In the genomic region with DNA sequence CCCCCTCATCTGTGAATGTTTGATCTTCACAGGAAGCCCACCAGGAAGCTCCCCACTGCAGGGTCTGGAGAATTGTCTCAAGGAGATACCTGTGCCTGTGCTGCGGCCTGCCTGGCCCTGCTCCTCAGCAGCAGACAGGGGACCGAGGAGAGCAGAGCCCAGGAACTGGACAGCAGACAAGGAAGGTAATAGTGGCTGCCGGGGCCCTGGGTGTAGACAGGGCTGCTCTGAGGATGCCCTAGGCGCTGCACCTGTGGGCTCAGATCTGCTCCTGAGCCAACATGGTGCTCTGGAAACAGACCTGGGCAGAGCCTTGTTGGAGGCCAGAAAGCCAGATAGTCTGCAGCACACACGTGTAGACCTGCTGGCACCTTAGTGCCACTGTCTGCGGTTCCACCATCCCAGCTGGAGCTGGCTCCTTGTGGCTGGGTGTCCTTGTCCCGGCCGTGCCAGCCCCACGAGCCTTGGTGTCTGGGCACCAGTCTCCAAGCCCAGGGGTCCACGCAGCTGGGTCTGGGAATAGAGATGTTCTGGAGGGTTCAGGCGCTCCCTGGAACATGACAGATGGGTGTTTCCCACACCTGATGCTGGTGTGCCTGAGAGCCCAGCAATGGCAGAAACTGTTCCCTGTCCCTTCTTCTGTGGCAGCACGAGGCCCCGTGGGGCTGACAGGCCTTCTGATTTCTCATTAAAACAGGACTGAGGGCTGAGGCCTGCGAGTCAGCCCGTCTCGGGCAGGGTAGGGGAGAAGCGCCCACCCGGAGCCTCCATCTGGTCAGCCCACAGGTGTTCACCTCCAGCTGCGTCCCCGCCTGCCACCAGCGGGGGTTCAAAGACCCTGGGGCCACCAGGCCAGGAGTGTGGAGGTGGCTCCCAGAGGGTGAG, we compare ENCODE assay signal across 19 cellular contexts.
"Had no signal": no experiment of that assay in that cellular context is flagged by ENCODE, and none has a peak within 500 bp of the region (broad histone marks: within the 10 kb centered on the region; RNA-seq: fewer than 3 reads in every experiment).

No MANE protein-coding gene starts in this region.

- H3K4me3 ChIP-seq: transverse colon had no signal

- H3K27ac Mint-ChIP-seq: activated T-helper 1 cell treated with anti-CD3 and anti-CD28 coated beads, Interleukin-12 subunit alpha, Interleukin-12 subunit beta, Interleukin-2, Interleukin-4 antibody, amounts not matched to agents 30 ng/mL and 10 ng/mL and 1 ng/mL, durations not matched to agents 14 hours and 24 hours and 36 hours; endodermal cell; natural killer cell; stimulated activated naive CD8-positive, alpha-beta T cell treated with anti-CD3 and anti-CD28 coated beads, Interleukin-15, Interleukin-2, amounts not matched to agents 100 ng/mL and 50 ng/mL, for 24 hours; T-helper 2 cell treated with Interferon-gamma antibody and Interleukin-4, amounts not matched to agents 5 μg/mL and 100 μg/mL, for 36 hours had no signal

- ATAC-seq: natural killer cell had no signal

- H3K27ac ChIP-seq: epithelial cell of prostate, neutrophil, parathyroid adenoma, transverse colon had no signal

- H3K36me3 ChIP-seq: transverse colon had no signal

- H3K9me3 Mint-ChIP-seq: activated T-helper 1 cell treated with anti-CD3 and anti-CD28 coated beads, Interleukin-12 subunit alpha, Interleukin-12 subunit beta, Interleukin-2, Interleukin-4 antibody, amounts not matched to agents 30 ng/mL and 10 ng/mL and 1 ng/mL, durations not matched to agents 14 hours and 24 hours and 36 hours; brain; endodermal cell; natural killer cell; stimulated activated naive CD8-positive, alpha-beta T cell treated with anti-CD3 and anti-CD28 coated beads, Interleukin-15, Interleukin-2, amounts not matched to agents 100 ng/mL and 50 ng/mL, for 24 hours; T-helper 2 cell treated with Interferon-gamma antibody and Interleukin-4, amounts not matched to agents 5 μg/mL and 100 μg/mL, for 36 hours had no signal

- H3K4me2 ChIP-seq: SK-N-SH had no signal

- H2AFZ ChIP-seq: parathyroid adenoma had no signal

- H3K36me3 Mint-ChIP-seq: natural killer cell had no signal

- H3K27me3 Mint-ChIP-seq: brain; stimulated activated naive CD8-positive, alpha-beta T cell treated with anti-CD3 and anti-CD28 coated beads, Interleukin-15, Interleukin-2, amounts not matched to agents 100 ng/mL and 50 ng/mL, for 24 hours had no signal

- H3K4me1 Mint-ChIP-seq: endodermal cell, natural killer cell had no signal

- H3K9ac ChIP-seq: parathyroid adenoma, SK-N-SH had no signal

- H3K9me3 ChIP-seq: neutrophil, SK-N-SH, transverse colon had no signal

- H3K4me3 Mint-ChIP-seq: activated T-helper 1 cell treated with anti-CD3 and anti-CD28 coated beads, Interleukin-12 subunit alpha, Interleukin-12 subunit beta, Interleukin-2, Interleukin-4 antibody, amounts not matched to agents 30 ng/mL and 10 ng/mL and 1 ng/mL, durations not matched to agents 14 hours and 24 hours and 36 hours; brain; endodermal cell; natural killer cell; stimulated activated naive CD8-positive, alpha-beta T cell treated with anti-CD3 and anti-CD28 coated beads, Interleukin-15, Interleukin-2, amounts not matched to agents 100 ng/mL and 50 ng/mL, for 24 hours; T-helper 2 cell treated with Interferon-gamma antibody and Interleukin-4, amounts not matched to agents 5 μg/mL and 100 μg/mL, for 36 hours had no signal

- H3K4me1 ChIP-seq: parathyroid adenoma, transverse colon had no signal

- H3K27me3 ChIP-seq: neutrophil, transverse colon had no signal

- DNase-seq: activated CD4-positive, alpha-beta T cell treated with anti-CD3 and anti-CD28 coated beads, Interleukin-2, amount 50 U/mL, for 4 hours; activated naive CD4-positive, alpha-beta T cell treated with Interleukin-2 at 50 U/mL for 16 hours; activated T-cell treated with anti-CD3 and anti-CD28 coated beads for 4 hours; dermis blood vessel endothelial cell; endodermal cell; foreskin fibroblast; hippocampal formation; mesendoderm; natural killer cell; retina; SK-N-SH; transverse colon had no signal
